9 cellular contexts compared by ENCODE assay signal in the genomic region with DNA sequence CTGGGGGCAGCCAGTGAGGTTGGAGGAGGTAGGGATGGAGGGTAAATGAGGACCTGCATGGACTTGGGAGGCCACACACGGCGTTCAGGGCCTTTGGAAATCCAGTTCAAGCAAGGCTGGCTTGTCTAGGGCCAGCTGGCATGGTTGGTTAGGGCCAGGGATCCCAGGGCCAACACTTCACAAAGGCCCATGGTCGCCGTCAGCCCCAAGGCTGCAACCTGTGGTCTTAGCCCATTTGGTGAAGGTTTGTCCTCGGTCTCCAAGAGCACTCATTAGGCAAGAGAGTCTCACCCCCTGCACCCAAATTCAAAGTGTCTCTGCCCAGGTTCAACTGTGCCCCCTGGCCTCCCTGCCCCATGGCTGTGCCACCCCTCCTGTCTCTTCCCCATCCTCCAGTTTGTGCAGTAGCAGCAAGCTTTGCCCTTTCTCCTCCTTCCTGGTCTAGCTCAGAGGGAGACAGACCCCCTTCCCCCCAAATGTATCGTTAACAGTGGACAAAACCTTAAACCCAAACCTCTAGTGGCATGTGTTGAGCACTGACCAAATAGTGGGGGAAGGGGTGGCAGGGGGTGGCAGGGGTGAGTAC.
DNase-seq lines count a peak whose midpoint lies in the region; ATAC-seq and TF ChIP-seq lines count a peak whose summit lies in the region.
"Had no signal": no experiment of that assay in that cellular context is flagged by ENCODE, and none has a peak within 500 bp of the region (broad histone marks: within the 10 kb centered on the region; RNA-seq: fewer than 3 reads in every experiment).

No MANE protein-coding gene starts in this region.

- ATAC-seq in RWPE2 (ENCODE audit: low read depth): no peak

- H2AFZ ChIP-seq in fibroblast of lung (ENCODE audit: low read length): peak overlapping the region; percentile 81

- H3K36me3 ChIP-seq in RWPE2 (ENCODE audit: low read depth) (no peaks in the 10 kb centered on the region), fibroblast of lung (ENCODE audit: control insufficient read depth, insufficient read depth, low read length) (no peaks in the 10 kb centered on the region), sigmoid colon (no peaks in the 10 kb centered on the region)

- no peak for TF ChIP-seq POLR2A in sigmoid colon (IDR thresholded peaks at IDR 0.05)

- no peak for TF ChIP-seq CTCF in HFFc6 (IDR thresholded peaks at IDR 0.05)
- TF ChIP-seq CTCF in RWPE2 (IDR thresholded peaks at IDR 0.05; ENCODE audit: poor library complexity, severe bottlenecking): no peak
- no peak for TF ChIP-seq CTCF in fibroblast of lung (conservative IDR thresholded peaks at IDR 0.05 in 1 of 2, IDR thresholded peaks at IDR 0.05 in 1 of 2; ENCODE audit: low read depth in 1 of 2, low read length in 2 of 2)
- TF ChIP-seq CTCF in sigmoid colon (IDR thresholded peaks at IDR 0.05): no peak

- H3K9me3 ChIP-seq in RWPE2 (ENCODE audit: severe bottlenecking): no peaks in the 10 kb centered on the region
- H3K9me3 ChIP-seq in fibroblast of lung (ENCODE audit: control insufficient read depth, insufficient read depth, low read depth, low read length): no peaks in the 10 kb centered on the region
- H3K9me3 ChIP-seq in sigmoid colon: no peaks in the 10 kb centered on the region

- no peaks in the 10 kb centered on the region for H3K79me2 ChIP-seq in fibroblast of lung (ENCODE audit: control insufficient read depth, insufficient read depth, low read length)

- H3K4me3 ChIP-seq in RWPE2 (ENCODE audit: severe bottlenecking): no peak overlapping the region
- peak overlapping the region in 1 of 4 experiments; percentile 78 for H3K4me3 ChIP-seq in fibroblast of lung (replicated peaks in 1 of 4; ENCODE audit: control extremely low read depth in 1 of 4, insufficient read depth in 1 of 4, low read depth in 3 of 4, low read length in 4 of 4)
- peak overlapping the region in 1 of 4 donors; percentile 67 for H3K4me3 ChIP-seq in sigmoid colon

- no peaks in the 10 kb centered on the region for H4K20me1 ChIP-seq in fibroblast of lung (ENCODE audit: control insufficient read depth, extremely low read depth, insufficient read depth, low read length)

- H3K4me1 ChIP-seq in RWPE2 (ENCODE audit: insufficient read depth, poor library complexity, severe bottlenecking) (peaks cover 5% of the 10 kb centered on the region), fibroblast of lung (ENCODE audit: control insufficient read depth, extremely low read depth, insufficient read depth, low read length) (peaks cover 16% of the 10 kb centered on the region), sigmoid colon (peaks cover 0 to 31% (median 22%) of the 10 kb centered on the region in 4 donors)

- intact Hi-C loops in sigmoid colon (cut with DNase I): loop anchor here (1.0 to 10.0 kb wide), 4 partner anchors 182 to 526 kb away; partner anchors contain the start of gene RAD52

- H3K36me3 Mint-ChIP-seq in HFFc6 (ENCODE audit: low read depth): no peaks in the 10 kb centered on the region

- no peak for TF ChIP-seq EP300 in sigmoid colon (IDR thresholded peaks at IDR 0.05)

- peaks cover 30% of the 10 kb centered on the region for H3K4me1 Mint-ChIP-seq in HFFc6 (ENCODE audit: low read depth)

- H3K27ac ChIP-seq in RWPE2 (ENCODE audit: poor library complexity, severe bottlenecking) (no peak overlapping the region), fibroblast of lung (ENCODE audit: insufficient read depth, low read length) (no peak overlapping the region), sigmoid colon (peak overlapping the region; percentile 88 to 91 (median 90))
- H3K27ac ChIP-seq: HL-60 had no signal

- H3K27me3 ChIP-seq in RWPE2 (ENCODE audit: insufficient read depth, poor library complexity, severe bottlenecking) (no peaks in the 10 kb centered on the region), fibroblast of lung (ENCODE audit: control insufficient read depth, insufficient read depth, low read length) (no peaks in the 10 kb centered on the region), sigmoid colon (no peaks in the 10 kb centered on the region)

- 75 to 83% methylated on average over 6 of the region's 6 CpGs for WGBS in sigmoid colon, 2 donors

- peak overlapping the region; percentile 82 for H3K4me2 ChIP-seq in fibroblast of lung (ENCODE audit: extremely low read depth, insufficient read depth, low read length)

- no peaks in the 10 kb centered on the region for H3K9me3 Mint-ChIP-seq in HFFc6

- no peak overlapping the region for H3K9ac ChIP-seq in fibroblast of lung (ENCODE audit: insufficient read depth, low read length)

- peak overlapping the region; percentile 95; the same call in 1 of the 2 replicates for H3K27ac Mint-ChIP-seq in HFFc6

- no peaks in the 10 kb centered on the region; the same call in none of the 2 replicates for H3K27me3 Mint-ChIP-seq in HFFc6 (ENCODE audit: insufficient read depth)

- H3K4me3 Mint-ChIP-seq in HFFc6: peak overlapping the region; percentile 89; the same call in 1 of the 2 replicates

- DNase-seq in HFFc6 (no peak), RWPE2 (ENCODE audit: low spot score) (peak; percentile 7), fibroblast of lung (ENCODE audit: low read depth in 2 of 2) (no peak), sigmoid colon (no peak), DMS 273 treated with DMSO at 0.1 percent for 48 hours (lab: John Stamatoyannopoulos, UW) (no peak), SKM-1 (lab: John Stamatoyannopoulos, UW; ENCODE audit: unreplicated experiment) (no peak), hippocampal formation (lab: John Stamatoyannopoulos, UW) (no peak), foreskin melanocyte (no peak)

Comparison
In these comparisons a context has a peak if more than half of its experiments do, and no peak if none do; other contexts are left out.
1. H3K27ac ChIP-seq: peak in sigmoid colon (4 of 4); none in RWPE2 (single experiment) and fibroblast of lung (single experiment).